9 cellular contexts compared by ENCODE assay signal in the genomic region with DNA sequence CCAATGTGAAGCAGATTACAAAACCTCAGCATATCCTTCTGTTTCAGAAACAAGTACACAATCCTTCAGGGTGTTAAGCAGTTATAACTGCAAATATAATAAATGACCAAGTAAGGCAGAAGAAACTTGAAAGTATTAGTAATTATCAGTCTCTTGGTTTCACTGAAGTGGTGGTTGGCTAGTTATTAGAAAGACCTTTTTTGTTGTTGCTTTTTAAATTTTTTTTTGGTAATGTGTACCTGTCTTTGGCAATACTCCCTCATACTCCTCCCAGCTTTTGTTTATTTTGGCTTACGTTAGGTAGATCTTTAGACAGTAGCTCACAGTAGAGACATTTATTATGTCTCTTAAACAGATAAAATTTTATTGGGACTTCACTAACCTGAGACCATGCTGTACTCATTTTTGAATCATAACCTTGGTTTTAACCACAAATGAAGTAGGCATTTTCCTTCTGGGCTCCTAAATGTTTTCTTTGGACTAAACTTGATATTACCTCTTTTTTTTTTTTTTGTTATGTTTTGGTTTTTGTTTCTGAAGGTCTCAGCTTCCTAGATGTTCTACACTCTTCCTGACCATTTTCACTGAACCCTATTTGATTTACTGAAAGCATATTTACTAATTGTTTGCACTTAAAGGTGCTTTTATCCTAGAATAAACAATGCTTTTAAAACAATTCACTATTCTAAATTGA. TPM values are rescaled to one million over a fixed set of nuclear protein-coding genes. Genes with fewer than 3 reads are reported as not detected.
DNase-seq lines count a peak whose midpoint lies in the region; ATAC-seq, FAIRE-seq and TF ChIP-seq lines count a peak whose summit lies in the region.
"Had no signal": no experiment of that assay in that cellular context is flagged by ENCODE, and none has a peak within 500 bp of the region (broad histone marks: within the 10 kb centered on the region; RNA-seq: fewer than 3 reads in every experiment).

No MANE protein-coding gene starts in this region.

- H3K4me3 Mint-ChIP-seq in endothelial cell (ENCODE audit: unreplicated experiment) = peak overlapping the region; percentile 2

- H3K36me3 Mint-ChIP-seq in endothelial cell (ENCODE audit: low read depth, unreplicated experiment) = peaks cover 3% of the 10 kb centered on the region

- no peaks in the 10 kb centered on the region for H3K9me3 Mint-ChIP-seq in endothelial cell (ENCODE audit: unreplicated experiment)

- no peak for TF ChIP-seq CTCF in endothelial cell (IDR thresholded peaks at IDR 0.05; ENCODE audit: unreplicated experiment)

- ATAC-seq in GM21423 (IDR thresholded peaks at IDR 0.05; ENCODE audit: unreplicated experiment) (peak; percentile 57), GM18520 (IDR thresholded peaks at IDR 0.05; ENCODE audit: unreplicated experiment) (no peak)

- H3K27ac Mint-ChIP-seq in endothelial cell (ENCODE audit: unreplicated experiment) = peak overlapping the region; percentile 68

- peaks cover 35% of the 10 kb centered on the region for H3K4me1 Mint-ChIP-seq in endothelial cell (ENCODE audit: unreplicated experiment)

- DNase-seq in A172 (ENCODE audit: low spot score) (peak; percentile 62), LoVo (ENCODE audit: low spot score) (peak; percentile 57), endothelial cell (ENCODE audit: low spot score) (no peak), urothelium cell line (ENCODE audit: low spot score) (no peak), pons (ENCODE audit: low spot score) (no peak)
- DNase-seq in stimulated activated CD4-positive, alpha-beta T cell treated with anti-CD3 and anti-CD28 coated beads, Interleukin-12 subunit alpha, Interleukin-12 subunit beta, amount 100 ng/mL, for 4 hours = no peak

- H3K27me3 Mint-ChIP-seq in endothelial cell (ENCODE audit: unreplicated experiment) = no peaks in the 10 kb centered on the region

- no peak for FAIRE-seq in urothelium cell line (lab: Jason Lieb, UNC)
- FAIRE-seq: D721Med had no signal

RNA-seq across cellular contexts. Expression of gene CD2AP, which starts 6.4 kb away (rescaled TPM):
- total RNA-seq in A172 (2014; rRNA removed; shearing (Covaris generic)) = 13.4 and 18.0 TPM in 2 replicates
- total RNA-seq in endothelial cell (ENCODE audit: unreplicated experiment) = 40.3 TPM

Comparison
In these comparisons a context has a peak if more than half of its experiments do, and no peak if none do; other contexts are left out.
1. DNase-seq: peak in A172 (single experiment) and LoVo (single experiment); none in endothelial cell (single experiment), stimulated activated CD4-positive, alpha-beta T cell treated with anti-CD3 and anti-CD28 coated beads, Interleukin-12 subunit alpha, Interleukin-12 subunit beta, amount 100 ng/mL, for 4 hours (single experiment), urothelium cell line (single experiment) and pons (single experiment).